1 cellular context compared by ENCODE assay signal in genomic region chr4:86961605-86962295, GRCh38.
TF ChIP-seq lines count a peak whose summit lies in the region.

No MANE protein-coding gene starts in this region.

TF ChIP-seq in GM12878, 131 proteins besides CTCF, POLR2A, EP300 and RAD21 (continued from another document and continues in another):
- TF ChIP-seq ZBTB33 (IDR thresholded peaks at IDR 0.05) = no peak
- peak; percentile 83 for TF ChIP-seq CBFB (IDR thresholded peaks at IDR 0.05; ENCODE audit: low read depth)
- no peak for TF ChIP-seq SMAD5 (IDR thresholded peaks at IDR 0.05; ENCODE audit: low read depth)
- TF ChIP-seq PRDM15 (CRISPR knock-in tag; IDR thresholded peaks at IDR 0.05) = no peak
- peak; percentile 39 for TF ChIP-seq ZNF687 (IDR thresholded peaks at IDR 0.05)
- TF ChIP-seq GABPA (IDR thresholded peaks at IDR 0.05; ENCODE audit: low read depth) = peak; percentile 56
- no peak for TF ChIP-seq SIX5 (IDR thresholded peaks at IDR 0.05; ENCODE audit: low read depth, low read length, severe bottlenecking)
- TF ChIP-seq RAD51 (IDR thresholded peaks at IDR 0.05) = peak; percentile 79
- peak; percentile 73; the same call in 1 of the 2 replicates for TF ChIP-seq MLLT1 (IDR thresholded peaks at IDR 0.05)
- TF ChIP-seq BCLAF1 (IDR thresholded peaks at IDR 0.05) = no peak
- no peak; the same call in 1 of the 2 replicates for TF ChIP-seq ZNF217 (IDR thresholded peaks at IDR 0.05)
- TF ChIP-seq ETV6 (conservative IDR thresholded peaks at IDR 0.05 in 1 of 2, IDR thresholded peaks at IDR 0.05 in 1 of 2; ENCODE audit: borderline replicate concordance in 1 of 2, low read depth in 1 of 2) = no peak; a peak in 1 of 4 replicates
- TF ChIP-seq KDM1A (IDR thresholded peaks at IDR 0.05; ENCODE audit: borderline replicate concordance) = no peak
- TF ChIP-seq FOXM1 (IDR thresholded peaks at IDR 0.05; ENCODE audit: low read depth, low read length) = peak; percentile 80
- peak; percentile 24; the same call in 1 of the 2 replicates for TF ChIP-seq CHD2 (IDR thresholded peaks at IDR 0.05; ENCODE audit: borderline replicate concordance, low read depth, low read length)
- TF ChIP-seq YBX1 (IDR thresholded peaks at IDR 0.05) = no peak
- peak; percentile 60 for TF ChIP-seq SKIL (IDR thresholded peaks at IDR 0.05; ENCODE audit: low read depth, poor library complexity, severe bottlenecking)
- no peak for TF ChIP-seq HDAC2 (IDR thresholded peaks at IDR 0.05)
- TF ChIP-seq SRF (IDR thresholded peaks at IDR 0.05; ENCODE audit: low read depth in 2 of 2, low read length in 2 of 2) = no peak
- no peak for TF ChIP-seq FOXK2 (IDR thresholded peaks at IDR 0.05)
- TF ChIP-seq PAX8 (IDR thresholded peaks at IDR 0.05) = no peak
- TF ChIP-seq SUZ12 (IDR thresholded peaks at IDR 0.05; ENCODE audit: unreplicated experiment) = no peak
- peak; percentile 74; the same call in 1 of the 2 replicates for TF ChIP-seq ATF2 (IDR thresholded peaks at IDR 0.05; ENCODE audit: low read length)
- TF ChIP-seq POLR2AphosphoS5 (IDR thresholded peaks at IDR 0.05; ENCODE audit: low read length) = peak; percentile 69
- TF ChIP-seq CREM (IDR thresholded peaks at IDR 0.05; ENCODE audit: low read depth) = peak; percentile 67; the same call in 1 of the 2 replicates
- no peak for TF ChIP-seq CUX1 (IDR thresholded peaks at IDR 0.05; ENCODE audit: insufficient replicate concordance, low read depth, low read length)
- no peak for TF ChIP-seq STAT3 (IDR thresholded peaks at IDR 0.05; ENCODE audit: low read depth, low read length)
- no peak for TF ChIP-seq HDGF (IDR thresholded peaks at IDR 0.05)
- no peak for TF ChIP-seq RELA (IDR thresholded peaks at IDR 0.05; ENCODE audit: borderline replicate concordance, partially characterized antibody)
- TF ChIP-seq ZNF24 (IDR thresholded peaks at IDR 0.05) = no peak
- TF ChIP-seq MEF2A (IDR thresholded peaks at IDR 0.05; ENCODE audit: insufficient read depth, low read depth, low read length) = peak; percentile 84; the same call in 1 of the 2 replicates
- no peak for TF ChIP-seq BRCA1 (IDR thresholded peaks at IDR 0.05; ENCODE audit: low read depth, low read length)
- TF ChIP-seq LARP7 (IDR thresholded peaks at IDR 0.05) = no peak
